ENCODE assay signal across 24 cellular contexts in the genomic region with DNA sequence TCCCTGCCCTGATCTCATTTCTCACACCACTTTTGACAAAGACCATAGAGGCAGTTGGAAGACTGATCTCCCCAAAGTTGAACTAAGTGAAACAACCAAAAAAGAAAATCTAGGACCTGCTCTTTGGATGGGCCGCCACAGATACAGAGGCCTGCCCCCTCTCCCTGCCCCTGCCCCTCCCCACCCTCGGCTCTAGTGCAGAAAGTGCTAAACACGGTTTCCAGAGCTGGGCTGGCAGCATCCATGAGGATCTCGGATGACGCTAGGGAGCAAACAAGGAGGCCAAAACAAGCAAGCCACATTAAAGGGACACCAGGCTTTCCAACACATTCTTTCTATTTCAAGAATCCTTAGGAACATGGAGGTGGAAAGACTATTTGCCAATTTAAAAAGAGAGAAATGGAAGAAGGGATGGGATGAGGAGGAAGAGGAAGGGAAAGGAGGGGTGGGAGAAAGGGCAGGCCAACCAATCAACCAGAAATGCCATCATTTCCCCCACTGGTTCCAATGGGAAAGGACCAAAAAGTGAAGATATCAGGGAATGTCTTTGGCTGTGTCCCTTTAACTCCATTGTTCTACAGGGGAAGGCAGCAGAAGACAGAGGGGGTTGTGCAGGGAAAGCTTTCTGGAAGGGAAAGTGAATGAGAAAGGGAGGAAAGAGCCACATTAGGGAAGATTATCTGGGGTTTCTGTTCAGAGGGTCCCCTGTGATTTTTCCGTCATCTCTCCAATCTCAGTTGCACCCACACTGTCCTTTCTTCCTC. TPM values are rescaled to one million over a fixed set of nuclear protein-coding genes. Genes with fewer than 3 reads are reported as not detected.
"Had no signal": no experiment of that assay in that cellular context is flagged by ENCODE, and none has a peak within 500 bp of the region (broad histone marks: within the 10 kb centered on the region; RNA-seq: fewer than 3 reads in every experiment).

No MANE protein-coding gene starts in this region.

- FAIRE-seq: HepG2, RCC 7860 had no signal

- ATAC-seq: HepG2 had no signal

- H3K36me3 ChIP-seq: SJSA1 had no signal

- H3K27ac ChIP-seq: SJSA1, SK-N-MC had no signal

- DNase-seq: IMR-90, Karpas-422, KG1, MM.1S, NCI-H1092 treated with DMSO at 0.1 percent for 48 hours, NCI-H1436, NCI-H187, NCI-H2029, NCI-H2081 treated with DMSO at 0.1 percent for 48 hours, NCI-H2171, NCI-H226, NCI-H446, NCI-H510A, NCI-H524 treated with DMSO at 0.1 percent for 48 hours, NCI-H69, NCI-H774, Right ventricle myocardium superior, RPMI8226, SIG-M5 had no signal

- H3K9me3 ChIP-seq: SJSA1 had no signal

- H3K4me3 ChIP-seq: SJSA1, SK-N-MC had no signal

- H3K27me3 ChIP-seq: SJSA1 had no signal

RNA-seq across cellular contexts. Expression of a gene that starts 38.3 kb away (rescaled TPM):
- total RNA-seq: HT1080, IMR-90, Right ventricle myocardium superior, SJSA1 had no signal

RNA-seq across cellular contexts. Expression of a gene that starts 55.8 kb away (rescaled TPM):
- total RNA-seq: HT1080, Right ventricle myocardium superior had no signal
